Comparison of ENCODE assay signal across 1 cellular context in the genomic region with DNA sequence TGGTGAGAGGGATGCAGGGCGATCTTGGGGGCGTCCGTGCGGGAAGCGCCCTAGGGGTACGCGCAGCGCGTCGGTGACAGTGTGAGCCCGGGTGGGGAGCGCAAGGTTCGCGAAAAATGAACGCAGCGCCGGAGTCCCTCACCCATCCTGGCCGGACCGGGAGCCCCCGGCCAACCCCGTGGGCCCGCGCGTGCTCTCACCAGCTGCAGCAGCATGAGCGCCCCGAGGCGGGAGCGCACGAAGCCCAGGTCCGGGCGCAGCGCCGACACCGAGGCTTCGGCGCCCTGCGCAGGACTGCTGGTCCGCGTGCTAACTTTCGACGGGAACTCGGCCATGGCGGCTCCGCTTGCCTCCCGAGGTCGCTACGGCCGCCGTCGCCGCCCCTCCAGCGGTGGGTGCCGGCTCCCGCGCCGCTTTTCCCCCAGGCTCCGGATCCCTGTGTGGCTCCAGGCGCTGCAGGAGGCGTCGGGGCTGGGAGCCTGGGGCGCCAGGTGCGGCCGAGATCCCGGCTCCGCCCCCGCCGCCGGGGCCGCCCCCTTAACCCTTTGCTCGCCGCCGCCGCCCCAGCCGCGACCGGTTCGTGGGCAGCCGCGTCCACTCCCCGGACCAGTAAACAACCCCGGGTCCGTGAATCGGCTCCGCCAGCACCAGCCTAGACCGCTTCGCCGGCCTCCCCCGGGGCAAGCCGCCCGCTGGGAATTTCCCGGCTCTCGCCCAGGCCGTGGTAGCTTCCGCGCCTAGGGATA.
TF ChIP-seq lines count a peak whose summit lies in the region.

PLLP (minus strand) TSS at position 467 of the 746 bp plus-strand sequence; CDS start at position 335, 132 bp downstream.

TF ChIP-seq in HepG2, 621 proteins besides CTCF, POLR2A, EP300 and RAD21 (continued from another document and continues in another):
- TF ChIP-seq TFE3 (CRISPR knock-in tag; IDR thresholded peaks at IDR 0.05) (peak; percentile 62; the same call in 1 of the 2 replicates), SAFB2 (CRISPR knock-in tag; IDR thresholded peaks at IDR 0.05; ENCODE audit: borderline replicate concordance, low read depth) (peak; percentile 85), ZNF7 (CRISPR knock-in tag; IDR thresholded peaks at IDR 0.05) (no peak), TP53 (CRISPR knock-in tag; conservative IDR thresholded peaks at IDR 0.05) (peak; percentile 67; the same call in 1 of the 2 replicates), YY1 (IDR thresholded peaks at IDR 0.05; ENCODE audit: insufficient read depth, insufficient replicate concordance, low read depth, low read length) (peak; percentile 54), SP4 (CRISPR knock-in tag; IDR thresholded peaks at IDR 0.05) (peak; percentile 95), SMARCE1 (IDR thresholded peaks at IDR 0.05; ENCODE audit: borderline replicate concordance) (no peak), CENPX (CRISPR knock-in tag; IDR thresholded peaks at IDR 0.05) (no peak), JARID2 (CRISPR knock-in tag; IDR thresholded peaks at IDR 0.05; ENCODE audit: insufficient replicate concordance) (no peak), WIZ (CRISPR knock-in tag; IDR thresholded peaks at IDR 0.05) (peak; percentile 98), ZNF280B (CRISPR knock-in tag; IDR thresholded peaks at IDR 0.05; ENCODE audit: borderline replicate concordance) (peak; percentile 97), PAWR (CRISPR knock-in tag; IDR thresholded peaks at IDR 0.05; ENCODE audit: borderline replicate concordance) (no peak; the same call in 1 of the 2 replicates), TSC22D2 (CRISPR knock-in tag; IDR thresholded peaks at IDR 0.05; ENCODE audit: borderline replicate concordance) (peak; percentile 55; the same call in 1 of the 2 replicates), AHR (CRISPR knock-in tag; IDR thresholded peaks at IDR 0.05) (0 out of 2 replicates have a peak, but pooled peaks have one; percentile 67), DR1 (CRISPR knock-in tag; IDR thresholded peaks at IDR 0.05) (peak; percentile 78; the same call in 1 of the 2 replicates), POLR2AphosphoS5 (IDR thresholded peaks at IDR 0.05; ENCODE audit: low read depth, low read length) (peak; percentile 83), DNMT3B (CRISPR knock-in tag; conservative IDR thresholded peaks at IDR 0.05) (no peak), GPN1 (CRISPR knock-in tag; IDR thresholded peaks at IDR 0.05; ENCODE audit: borderline replicate concordance) (no peak; the same call in 1 of the 2 replicates)
- TF ChIP-seq, protein P1, sequence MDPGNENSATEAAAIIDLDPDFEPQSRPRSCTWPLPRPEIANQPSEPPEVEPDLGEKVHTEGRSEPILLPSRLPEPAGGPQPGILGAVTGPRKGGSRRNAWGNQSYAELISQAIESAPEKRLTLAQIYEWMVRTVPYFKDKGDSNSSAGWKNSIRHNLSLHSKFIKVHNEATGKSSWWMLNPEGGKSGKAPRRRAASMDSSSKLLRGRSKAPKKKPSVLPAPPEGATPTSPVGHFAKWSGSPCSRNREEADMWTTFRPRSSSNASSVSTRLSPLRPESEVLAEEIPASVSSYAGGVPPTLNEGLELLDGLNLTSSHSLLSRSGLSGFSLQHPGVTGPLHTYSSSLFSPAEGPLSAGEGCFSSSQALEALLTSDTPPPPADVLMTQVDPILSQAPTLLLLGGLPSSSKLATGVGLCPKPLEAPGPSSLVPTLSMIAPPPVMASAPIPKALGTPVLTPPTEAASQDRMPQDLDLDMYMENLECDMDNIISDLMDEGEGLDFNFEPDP (CRISPR knock-in tag; conservative IDR thresholded peaks at IDR 0.05), result 0 out of 2 replicates have a peak, but pooled peaks have one; percentile 65
- TF ChIP-seq, protein P2, sequence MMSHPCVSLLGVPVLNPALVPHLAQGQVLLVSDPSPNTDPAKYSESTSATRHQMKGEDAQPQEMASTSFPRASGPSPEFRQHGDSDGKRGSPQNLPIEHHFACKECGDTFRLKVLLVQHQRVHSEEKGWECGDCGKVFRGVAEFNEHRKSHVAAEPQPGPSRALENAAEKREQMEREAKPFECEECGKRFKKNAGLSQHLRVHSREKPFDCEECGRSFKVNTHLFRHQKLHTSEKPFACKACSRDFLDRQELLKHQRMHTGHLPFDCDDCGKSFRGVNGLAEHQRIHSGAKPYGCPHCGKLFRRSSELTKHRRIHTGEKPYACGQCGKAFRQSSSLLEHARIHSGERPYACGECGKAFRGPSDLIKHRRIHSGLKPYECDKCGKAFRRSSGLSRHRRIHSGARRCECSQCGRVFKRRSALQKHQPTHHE (CRISPR knock-in tag; IDR thresholded peaks at IDR 0.05; ENCODE audit: borderline replicate concordance), result peak; percentile 77
- TF ChIP-seq, protein P3, sequence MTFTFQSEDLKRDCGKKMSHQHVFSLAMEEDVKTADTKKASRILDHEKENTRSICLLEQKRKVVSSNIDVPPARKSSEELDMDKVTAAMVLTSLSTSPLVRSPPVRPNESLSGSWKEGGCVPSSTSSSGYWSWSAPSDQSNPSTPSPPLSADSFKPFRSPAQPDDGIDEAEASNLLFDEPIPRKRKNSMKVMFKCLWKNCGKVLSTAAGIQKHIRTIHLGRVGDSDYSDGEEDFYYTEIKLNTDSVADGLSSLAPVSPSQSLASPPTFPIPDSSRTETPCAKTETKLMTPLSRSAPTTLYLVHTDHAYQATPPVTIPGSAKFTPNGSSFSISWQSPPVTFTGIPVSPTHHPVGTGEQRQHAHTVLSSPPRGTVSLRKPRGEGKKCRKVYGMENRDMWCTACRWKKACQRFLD (CRISPR knock-in tag; IDR thresholded peaks at IDR 0.05; ENCODE audit: borderline replicate concordance), result peak; percentile 99
- TF ChIP-seq, protein P4, sequence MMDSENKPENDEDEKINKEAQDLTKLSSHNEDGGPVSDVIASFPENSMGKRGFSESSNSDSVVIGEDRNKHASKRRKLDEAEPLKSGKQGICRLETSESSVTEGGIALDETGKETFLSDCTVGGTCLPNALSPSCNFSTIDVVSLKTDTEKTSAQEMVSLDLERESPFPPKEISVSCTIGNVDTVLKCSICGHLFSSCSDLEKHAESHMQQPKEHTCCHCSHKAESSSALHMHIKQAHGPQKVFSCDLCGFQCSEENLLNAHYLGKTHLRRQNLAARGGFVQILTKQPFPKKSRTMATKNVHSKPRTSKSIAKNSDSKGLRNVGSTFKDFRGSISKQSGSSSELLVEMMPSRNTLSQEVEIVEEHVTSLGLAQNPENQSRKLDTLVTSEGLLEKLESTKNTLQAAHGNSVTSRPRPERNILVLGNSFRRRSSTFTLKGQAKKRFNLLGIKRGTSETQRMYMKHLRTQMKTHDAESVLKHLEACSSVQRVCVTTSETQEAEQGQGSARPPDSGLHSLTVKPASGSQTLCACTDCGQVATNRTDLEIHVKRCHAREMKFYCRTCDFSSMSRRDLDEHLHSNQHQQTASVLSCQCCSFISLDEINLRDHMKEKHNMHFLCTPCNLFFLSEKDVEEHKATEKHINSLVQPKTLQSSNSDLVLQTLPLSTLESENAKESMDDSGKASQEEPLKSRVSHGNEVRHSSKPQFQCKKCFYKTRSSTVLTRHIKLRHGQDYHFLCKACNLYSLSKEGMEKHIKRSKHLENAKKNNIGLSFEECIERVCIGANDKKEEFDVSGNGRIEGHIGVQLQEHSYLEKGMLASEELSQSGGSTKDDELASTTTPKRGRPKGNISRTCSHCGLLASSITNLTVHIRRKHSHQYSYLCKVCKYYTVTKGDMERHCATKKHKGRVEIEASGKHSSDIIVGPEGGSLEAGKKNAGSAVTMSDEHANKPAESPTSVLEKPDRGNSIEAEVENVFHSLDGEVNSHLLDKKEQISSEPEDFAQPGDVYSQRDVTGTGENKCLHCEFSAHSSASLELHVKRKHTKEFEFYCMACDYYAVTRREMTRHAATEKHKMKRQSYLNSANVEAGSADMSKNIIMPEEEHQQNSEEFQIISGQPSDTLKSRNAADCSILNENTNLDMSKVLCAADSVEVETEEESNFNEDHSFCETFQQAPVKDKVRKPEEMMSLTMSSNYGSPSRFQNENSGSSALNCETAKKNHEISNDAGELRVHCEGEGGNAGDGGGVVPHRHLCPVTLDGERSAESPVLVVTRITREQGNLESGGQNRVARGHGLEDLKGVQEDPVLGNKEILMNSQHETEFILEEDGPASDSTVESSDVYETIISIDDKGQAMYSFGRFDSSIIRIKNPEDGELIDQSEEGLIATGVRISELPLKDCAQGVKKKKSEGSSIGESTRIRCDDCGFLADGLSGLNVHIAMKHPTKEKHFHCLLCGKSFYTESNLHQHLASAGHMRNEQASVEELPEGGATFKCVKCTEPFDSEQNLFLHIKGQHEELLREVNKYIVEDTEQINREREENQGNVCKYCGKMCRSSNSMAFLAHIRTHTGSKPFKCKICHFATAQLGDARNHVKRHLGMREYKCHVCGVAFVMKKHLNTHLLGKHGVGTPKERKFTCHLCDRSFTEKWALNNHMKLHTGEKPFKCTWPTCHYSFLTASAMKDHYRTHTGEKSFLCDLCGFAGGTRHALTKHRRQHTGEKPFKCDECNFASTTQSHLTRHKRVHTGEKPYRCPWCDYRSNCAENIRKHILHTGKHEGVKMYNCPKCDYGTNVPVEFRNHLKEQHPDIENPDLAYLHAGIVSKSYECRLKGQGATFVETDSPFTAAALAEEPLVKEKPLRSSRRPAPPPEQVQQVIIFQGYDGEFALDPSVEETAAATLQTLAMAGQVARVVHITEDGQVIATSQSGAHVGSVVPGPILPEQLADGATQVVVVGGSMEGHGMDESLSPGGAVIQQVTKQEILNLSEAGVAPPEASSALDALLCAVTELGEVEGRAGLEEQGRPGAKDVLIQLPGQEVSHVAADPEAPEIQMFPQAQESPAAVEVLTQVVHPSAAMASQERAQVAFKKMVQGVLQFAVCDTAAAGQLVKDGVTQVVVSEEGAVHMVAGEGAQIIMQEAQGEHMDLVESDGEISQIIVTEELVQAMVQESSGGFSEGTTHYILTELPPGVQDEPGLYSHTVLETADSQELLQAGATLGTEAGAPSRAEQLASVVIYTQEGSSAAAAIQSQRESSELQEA (CRISPR knock-in tag; IDR thresholded peaks at IDR 0.05; ENCODE audit: not compliant biosample characterization), result peak; percentile 98
- TF ChIP-seq, protein P5, sequence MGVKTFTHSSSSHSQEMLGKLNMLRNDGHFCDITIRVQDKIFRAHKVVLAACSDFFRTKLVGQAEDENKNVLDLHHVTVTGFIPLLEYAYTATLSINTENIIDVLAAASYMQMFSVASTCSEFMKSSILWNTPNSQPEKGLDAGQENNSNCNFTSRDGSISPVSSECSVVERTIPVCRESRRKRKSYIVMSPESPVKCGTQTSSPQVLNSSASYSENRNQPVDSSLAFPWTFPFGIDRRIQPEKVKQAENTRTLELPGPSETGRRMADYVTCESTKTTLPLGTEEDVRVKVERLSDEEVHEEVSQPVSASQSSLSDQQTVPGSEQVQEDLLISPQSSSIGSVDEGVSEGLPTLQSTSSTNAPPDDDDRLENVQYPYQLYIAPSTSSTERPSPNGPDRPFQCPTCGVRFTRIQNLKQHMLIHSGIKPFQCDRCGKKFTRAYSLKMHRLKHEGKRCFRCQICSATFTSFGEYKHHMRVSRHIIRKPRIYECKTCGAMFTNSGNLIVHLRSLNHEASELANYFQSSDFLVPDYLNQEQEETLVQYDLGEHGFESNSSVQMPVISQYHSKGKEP (CRISPR knock-in tag; IDR thresholded peaks at IDR 0.05), result peak; percentile 41; the same call in 1 of the 2 replicates
- TF ChIP-seq, protein P6, sequence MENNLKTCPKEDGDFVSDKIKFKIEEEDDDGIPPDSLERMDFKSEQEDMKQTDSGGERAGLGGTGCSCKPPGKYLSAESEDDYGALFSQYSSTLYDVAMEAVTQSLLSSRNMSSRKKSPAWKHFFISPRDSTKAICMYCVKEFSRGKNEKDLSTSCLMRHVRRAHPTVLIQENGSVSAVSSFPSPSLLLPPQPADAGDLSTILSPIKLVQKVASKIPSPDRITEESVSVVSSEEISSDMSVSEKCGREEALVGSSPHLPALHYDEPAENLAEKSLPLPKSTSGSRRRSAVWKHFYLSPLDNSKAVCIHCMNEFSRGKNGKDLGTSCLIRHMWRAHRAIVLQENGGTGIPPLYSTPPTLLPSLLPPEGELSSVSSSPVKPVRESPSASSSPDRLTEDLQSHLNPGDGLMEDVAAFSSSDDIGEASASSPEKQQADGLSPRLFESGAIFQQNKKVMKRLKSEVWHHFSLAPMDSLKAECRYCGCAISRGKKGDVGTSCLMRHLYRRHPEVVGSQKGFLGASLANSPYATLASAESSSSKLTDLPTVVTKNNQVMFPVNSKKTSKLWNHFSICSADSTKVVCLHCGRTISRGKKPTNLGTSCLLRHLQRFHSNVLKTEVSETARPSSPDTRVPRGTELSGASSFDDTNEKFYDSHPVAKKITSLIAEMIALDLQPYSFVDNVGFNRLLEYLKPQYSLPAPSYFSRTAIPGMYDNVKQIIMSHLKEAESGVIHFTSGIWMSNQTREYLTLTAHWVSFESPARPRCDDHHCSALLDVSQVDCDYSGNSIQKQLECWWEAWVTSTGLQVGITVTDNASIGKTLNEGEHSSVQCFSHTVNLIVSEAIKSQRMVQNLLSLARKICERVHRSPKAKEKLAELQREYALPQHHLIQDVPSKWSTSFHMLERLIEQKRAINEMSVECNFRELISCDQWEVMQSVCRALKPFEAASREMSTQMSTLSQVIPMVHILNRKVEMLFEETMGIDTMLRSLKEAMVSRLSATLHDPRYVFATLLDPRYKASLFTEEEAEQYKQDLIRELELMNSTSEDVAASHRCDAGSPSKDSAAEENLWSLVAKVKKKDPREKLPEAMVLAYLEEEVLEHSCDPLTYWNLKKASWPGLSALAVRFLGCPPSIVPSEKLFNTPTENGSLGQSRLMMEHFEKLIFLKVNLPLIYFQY (CRISPR knock-in tag; IDR thresholded peaks at IDR 0.05; ENCODE audit: borderline replicate concordance), result peak; percentile 73; the same call in 1 of the 2 replicates
